28 cellular contexts compared by ENCODE assay signal in the genomic region with DNA sequence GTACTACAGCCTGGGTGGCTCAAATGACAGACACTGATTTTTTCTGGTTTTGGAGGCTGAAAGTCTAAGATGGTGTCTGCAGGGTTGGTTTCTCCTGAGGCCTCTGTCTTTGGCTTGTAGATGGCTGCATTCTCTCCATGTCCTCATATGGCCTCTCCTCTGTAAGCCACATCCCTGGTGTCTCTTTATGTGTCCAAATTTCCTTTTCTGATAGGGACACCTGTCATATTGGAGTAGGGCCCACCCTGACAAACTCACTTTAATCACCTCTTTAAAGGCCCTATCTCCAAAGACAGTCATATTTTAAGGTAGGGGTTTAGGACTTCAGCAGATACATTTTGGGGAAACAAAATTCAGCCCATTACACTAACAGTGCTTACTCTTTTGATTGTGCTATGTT.
"Had no signal": no experiment of that assay in that cellular context is flagged by ENCODE, and none has a peak within 500 bp of the region (broad histone marks: within the 10 kb centered on the region; RNA-seq: fewer than 3 reads in every experiment).

No MANE protein-coding gene starts in this region.

- ATAC-seq: effector memory CD8-positive, alpha-beta T cell; esophagus mucosa; gastrocnemius medialis; heart right ventricle; left cardiac atrium; left lung; left ventricle myocardium superior; lower lobe of right lung; mucosa of descending colon had no signal

- H3K9me3 ChIP-seq: colonic mucosa, esophagus squamous epithelium, gastrocnemius medialis, left lung, lower lobe of right lung, mucosa of descending colon had no signal

- H3K4me3 Mint-ChIP-seq: dendritic cell treated with granulocyte-macrophage colony-stimulating factor and Interleukin-4, amounts not matched to agents 40 ng/mL and 50 ng/mL, for 4 days; effector memory CD8-positive, alpha-beta T cell; endodermal cell; mesothelial cell of epicardium; naive B cell had no signal

- DNase-seq: colonic mucosa; cortex of kidney; effector CD8-positive, alpha-beta T cell; effector memory CD8-positive, alpha-beta T cell; endodermal cell; erythroblast; esophagus squamous epithelium; foreskin fibroblast; foreskin melanocyte; gastrocnemius medialis; glutamatergic neuron; head of caudate nucleus; heart right ventricle; hippocampal formation; left cardiac atrium; left lung; left ventricle myocardium superior; lower lobe of right lung; mesenchymal stem cell; mucosa of descending colon; naive B cell had no signal

- H3K4me1 Mint-ChIP-seq: naive B cell had no signal

- H3K27me3 ChIP-seq: colonic mucosa, esophagus squamous epithelium, left lung had no signal

- H3K36me3 Mint-ChIP-seq: mesothelial cell of epicardium, naive B cell had no signal

- H3K4me1 ChIP-seq: colonic mucosa, esophagus squamous epithelium, gastrocnemius medialis, heart right ventricle, left lung, lower lobe of right lung had no signal

- H3K27ac Mint-ChIP-seq: dendritic cell treated with granulocyte-macrophage colony-stimulating factor and Interleukin-4, amounts not matched to agents 40 ng/mL and 50 ng/mL, for 4 days; effector memory CD8-positive, alpha-beta T cell; endodermal cell; mesothelial cell of epicardium; naive B cell had no signal

- H3K4me3 ChIP-seq: colonic mucosa, esophagus squamous epithelium, gastrocnemius medialis, heart right ventricle, left lung, lower lobe of right lung, mucosa of descending colon had no signal

- H3K27ac ChIP-seq: colonic mucosa, epithelial cell of prostate, esophagus squamous epithelium, gastrocnemius medialis, heart right ventricle, left lung, lower lobe of right lung had no signal

- H3K9me3 Mint-ChIP-seq: dendritic cell treated with granulocyte-macrophage colony-stimulating factor and Interleukin-4, amounts not matched to agents 40 ng/mL and 50 ng/mL, for 4 days; effector memory CD8-positive, alpha-beta T cell; mesothelial cell of epicardium had no signal

- H3K36me3 ChIP-seq: colonic mucosa, esophagus squamous epithelium, gastrocnemius medialis, heart right ventricle, left lung, lower lobe of right lung had no signal

- FAIRE-seq: endometrium, islet of Langerhans, keratinocyte had no signal
